ENCODE assay signal across 8 cellular contexts in genomic region chr1:21651214-21652042, GRCh38. TPM values are rescaled to one million over a fixed set of nuclear protein-coding genes. Genes with fewer than 3 reads are reported as not detected.
DNase-seq lines count a peak whose midpoint lies in the region; ATAC-seq and TF ChIP-seq lines count a peak whose summit lies in the region.

No MANE protein-coding gene starts in this region.

- no peak overlapping the region for H3K27ac Mint-ChIP-seq in activated naive CD8-positive, alpha-beta T cell treated with anti-CD3 and anti-CD28 coated beads for 36 hours

- no peak for TF ChIP-seq POLR2A in sigmoid colon (IDR thresholded peaks at IDR 0.05)

- TF ChIP-seq CTCF in left ventricle myocardium inferior (IDR thresholded peaks at IDR 0.05; ENCODE audit: borderline replicate concordance) (no peak), sigmoid colon (IDR thresholded peaks at IDR 0.05) (no peak)

- peaks cover 35% of the 10 kb centered on the region for H3K27me3 Mint-ChIP-seq in activated naive CD8-positive, alpha-beta T cell treated with anti-CD3 and anti-CD28 coated beads for 36 hours

- H3K36me3 Mint-ChIP-seq in activated naive CD8-positive, alpha-beta T cell treated with anti-CD3 and anti-CD28 coated beads for 36 hours, result no peaks in the 10 kb centered on the region

- peak; percentile 15 for DNase-seq in NCI-H748 treated with DMSO at 0.1 percent for 48 hours (lab: John Stamatoyannopoulos, UW)
- peak; percentile 54 for DNase-seq in activated naive CD8-positive, alpha-beta T cell treated with anti-CD3 and anti-CD28 coated beads for 36 hours
- DNase-seq in left ventricle myocardium inferior, result no peak
- DNase-seq in sigmoid colon, result no peak
- no peak for DNase-seq in NCI-H1694 (lab: John Stamatoyannopoulos, UW)
- no peak for DNase-seq in dedifferentiated amniotic fluid mesenchymal stem cell (ENCODE audit: extremely low spot score)

- no peaks in the 10 kb centered on the region for H3K36me3 ChIP-seq in left ventricle myocardium inferior
- no peaks in the 10 kb centered on the region for H3K36me3 ChIP-seq in sigmoid colon

- peaks cover 48% of the 10 kb centered on the region for H3K27me3 ChIP-seq in left ventricle myocardium inferior (ENCODE audit: low read depth)
- H3K27me3 ChIP-seq in sigmoid colon, result peaks cover 9 to 60% (median 20%) of the 10 kb centered on the region in 3 donors

- H3K27ac ChIP-seq in left ventricle myocardium inferior (replicated peaks) (no peak overlapping the region), sigmoid colon (no peak overlapping the region)

- intact Hi-C loops in left ventricle myocardium inferior (cut with micrococcal nuclease), result no loop called here
- intact Hi-C loops in sigmoid colon (cut with DNase I), result no loop called here

- no peak for ATAC-seq in GM18498 (IDR thresholded peaks at IDR 0.05; ENCODE audit: unreplicated experiment)

- H3K4me3 Mint-ChIP-seq in activated naive CD8-positive, alpha-beta T cell treated with anti-CD3 and anti-CD28 coated beads for 36 hours, result peak overlapping the region; percentile 74

- 1 to 4% methylated on average over 80 of the region's 80 CpGs for WGBS in sigmoid colon, 2 donors

- TF ChIP-seq EP300 in sigmoid colon (IDR thresholded peaks at IDR 0.05), result no peak

- H3K9me3 ChIP-seq in left ventricle myocardium inferior (replicated peaks) (no peaks in the 10 kb centered on the region), sigmoid colon (no peaks in the 10 kb centered on the region)

- H3K9me3 Mint-ChIP-seq in activated naive CD8-positive, alpha-beta T cell treated with anti-CD3 and anti-CD28 coated beads for 36 hours, result no peaks in the 10 kb centered on the region

- H3K4me1 ChIP-seq in left ventricle myocardium inferior (peaks cover 8% of the 10 kb centered on the region), sigmoid colon (peaks cover 0 to 13% (median 13%) of the 10 kb centered on the region in 4 donors)

- peaks cover 13% of the 10 kb centered on the region for H3K4me1 Mint-ChIP-seq in activated naive CD8-positive, alpha-beta T cell treated with anti-CD3 and anti-CD28 coated beads for 36 hours

- peak overlapping the region; percentile 49; the same call in 1 of the 2 replicates for H3K4me3 ChIP-seq in GM08714 (ENCODE audit: low read length)
- peak overlapping the region; percentile 64 for H3K4me3 ChIP-seq in left ventricle myocardium inferior
- H3K4me3 ChIP-seq in sigmoid colon, result peak overlapping the region in 3 of 4 donors; percentile 40 to 49 (median 48)

RNA-seq across cellular contexts. Expression of gene RAP1GAP, which starts 17.7 kb away (rescaled TPM):
- 1 to 10 TPM in 1 of 2 experiments, under 1 TPM in 1; 0.66 to 1.3 TPM for total RNA-seq in activated naive CD8-positive, alpha-beta T cell treated with anti-CD3 and anti-CD28 coated beads for 36 hours
- total RNA-seq in left ventricle myocardium inferior (6.2 TPM), sigmoid colon (under 1 TPM in 3 of 4 donors, not detected in 1; 0.33 to 0.71 (median 0.54) TPM)
- polyA plus RNA-seq in sigmoid colon, result 10 to 100 TPM; 24.3 to 47.4 (median 43.9) TPM

Comparison
In these comparisons a context has a peak if more than half of its experiments do, and no peak if none do; other contexts are left out.
1. DNase-seq: peak in NCI-H748 treated with DMSO at 0.1 percent for 48 hours (single experiment) and activated naive CD8-positive, alpha-beta T cell treated with anti-CD3 and anti-CD28 coated beads for 36 hours (single experiment); none in left ventricle myocardium inferior (single experiment), sigmoid colon (single experiment), NCI-H1694 (single experiment) and dedifferentiated amniotic fluid mesenchymal stem cell (single experiment).
2. Peak in every context shown above with its lines, with median percentiles within 50 percentile points of each other: H3K4me3 ChIP-seq.